17 cellular contexts compared by ENCODE assay signal in genomic region chr15:68581725-68582124, GRCh38. TPM values are rescaled to one million over a fixed set of nuclear protein-coding genes. Genes with fewer than 3 reads are reported as not detected.
DNase-seq lines count a peak whose midpoint lies in the region; ATAC-seq and TF ChIP-seq lines count a peak whose summit lies in the region.
"Had no signal": no experiment of that assay in that cellular context is flagged by ENCODE, and none has a peak within 500 bp of the region (broad histone marks: within the 10 kb centered on the region; RNA-seq: fewer than 3 reads in every experiment).

No MANE protein-coding gene starts in this region.

- no peak overlapping the region for H2AK5ac ChIP-seq in IMR-90 (ENCODE audit: low read depth, low read length)

- CTCF ChIA-PET in IMR-90 (lab: Yijun Ruan, JAX) (interaction anchor here (1.2 kb wide), 1 partner anchor 92 kb away, joined by 3 read pairs; no protein-coding TSS in a partner anchor), OCI-LY7 (lab: Charles Lee; ENCODE audit: unreplicated experiment) (interaction anchor here (0.6 kb wide), 1 partner anchor 42 kb away, joined by 3 read pairs; no protein-coding TSS in a partner anchor)

- H3K79me1 ChIP-seq in IMR-90 (ENCODE audit: low read depth in 1 of 2, low read length in 2 of 2), result peaks cover 23 to 73% of the 10 kb centered on the region in 2 experiments

- H4K20me1 ChIP-seq in IMR-90 (ENCODE audit: insufficient read depth, low read length) (no peaks in the 10 kb centered on the region), OCI-LY7 (ENCODE audit: insufficient read depth, low read length) (no peaks in the 10 kb centered on the region)

- no peaks in the 10 kb centered on the region for H3K9me3 ChIP-seq in IMR-90 (ENCODE audit: control insufficient read depth, insufficient read depth, low read length)
- H3K9me3 ChIP-seq in OCI-LY7 (ENCODE audit: low read length), result no peaks in the 10 kb centered on the region
- no peaks in the 10 kb centered on the region for H3K9me3 ChIP-seq in spleen
- H3K9me3 ChIP-seq: neutrophil, Peyer's patch, suprapubic skin had no signal

- no peak overlapping the region; the same call in 1 of the 2 replicates for H4K91ac ChIP-seq in IMR-90 (ENCODE audit: insufficient read depth, low read depth, low read length)

- H3K56ac ChIP-seq in IMR-90 (ENCODE audit: extremely low read depth, insufficient read depth, low read length), result no peak overlapping the region

- H3K4me3 ChIP-seq in IMR-90 (ENCODE audit: insufficient read depth, low read depth, low read length) (no peak overlapping the region), OCI-LY7 (ENCODE audit: low read depth, low read length, poor library complexity, severe bottlenecking) (peak overlapping the region; percentile 77), spleen (no peak overlapping the region)
- H3K4me3 ChIP-seq: Peyer's patch, suprapubic skin had no signal

- H2AFZ ChIP-seq in IMR-90 (replicated peaks; ENCODE audit: low read length, poor library complexity) (peak overlapping the region; percentile 2), OCI-LY7 (ENCODE audit: low read length) (no peak overlapping the region)

- ATAC-seq in IMR-90 (ENCODE audit: low read depth) (no peak), omental fat pad (ENCODE audit: low FRiP score) (no peak)
- ATAC-seq: activated T-cell treated with anti-CD3 and anti-CD28 coated beads, Interleukin-2, amount 50 U/mL, for 4 hours had no signal

- H3K14ac ChIP-seq in IMR-90 (replicated peaks; ENCODE audit: low read depth, low read length), result 0 out of 2 replicates have a peak overlapping the region, but pooled peaks have one; percentile 48

- peak overlapping the region; percentile 25; the same call in 1 of the 2 replicates for H2BK120ac ChIP-seq in IMR-90 (ENCODE audit: low read depth, low read length)

- TF ChIP-seq CTCF in IMR-90 (conservative IDR thresholded peaks at IDR 0.05; ENCODE audit: low read depth, low read length), result no peak
- no peak for TF ChIP-seq CTCF in OCI-LY7 (conservative IDR thresholded peaks at IDR 0.05; ENCODE audit: low read length)
- no peak for TF ChIP-seq CTCF in glutamatergic neuron (IDR thresholded peaks at IDR 0.05; ENCODE audit: partially characterized antibody, unreplicated experiment)
- no peak for TF ChIP-seq CTCF in spleen (IDR thresholded peaks at IDR 0.05 in 8 of 11, conservative IDR thresholded peaks at IDR 0.05 in 3 of 11)
- no peak for TF ChIP-seq CTCF in omental fat pad (IDR thresholded peaks at IDR 0.05)

- dilution Hi-C loops in IMR-90 (cut with HindIII; ENCODE audit: low sequenced_read_pairs, unreplicated experiment), result no loop called here

- peak overlapping the region in 1 of 2 experiments; percentile 14; a peak in 2 of 4 replicates for H4K8ac ChIP-seq in IMR-90 (ENCODE audit: low read depth in 2 of 2, low read length in 2 of 2)

- TF ChIP-seq POLR2A in IMR-90 (IDR thresholded peaks at IDR 0.05; ENCODE audit: low read depth, low read length), result no peak
- no peak for TF ChIP-seq POLR2A in spleen (IDR thresholded peaks at IDR 0.05)

- H3K4ac ChIP-seq in IMR-90 (ENCODE audit: low read depth, low read length), result peak overlapping the region; percentile 44; the same call in 1 of the 2 replicates

- no TSS peak for BruUV-seq in IMR-90 (replicated peaks; lab: Mats Ljungman, UMichigan)
- BruUV-seq in OCI-LY7 (replicated peaks; lab: Mats Ljungman, UMichigan), result no TSS peak

- intact Hi-C loops in IMR-90 (cut with micrococcal nuclease) (no loop called here), OCI-LY7 (cut with micrococcal nuclease; ENCODE audit: unreplicated experiment) (no loop called here), spleen (cut with DNase I; ENCODE audit: low total_unique reads) (no loop called here)

- no peaks in the 10 kb centered on the region for H3K27me3 ChIP-seq in IMR-90 (ENCODE audit: control insufficient read depth, insufficient read depth, low read length)
- peaks cover 0 to 46% (median 28%) of the 10 kb centered on the region in 7 donors for H3K27me3 ChIP-seq in spleen (replicated peaks in 1 of 7)
- H3K27me3 ChIP-seq: suprapubic skin had no signal

- H3K18ac ChIP-seq in IMR-90 (ENCODE audit: low read depth, low read length), result no peak overlapping the region

- peak overlapping the region; percentile 29 for H2AK9ac ChIP-seq in IMR-90 (replicated peaks; ENCODE audit: low read depth, low read length, poor library complexity)

- H3K9me3 Mint-ChIP-seq in glutamatergic neuron (ENCODE audit: unreplicated experiment), result peaks cover 6% of the 10 kb centered on the region
- H3K9me3 Mint-ChIP-seq: activated T-cell treated with anti-CD3 and anti-CD28 coated beads, Interleukin-2, amount 50 U/mL, for 4 hours had no signal

- peaks cover 25% of the 10 kb centered on the region for H3K9me1 ChIP-seq in IMR-90 (ENCODE audit: insufficient read depth, low read length)

- H3K36me3 ChIP-seq in IMR-90 (ENCODE audit: control insufficient read depth, insufficient read depth, low read length), result no peaks in the 10 kb centered on the region
- no peaks in the 10 kb centered on the region; the same call in 1 of the 2 replicates for H3K36me3 ChIP-seq in OCI-LY7 (ENCODE audit: insufficient read depth, low read length)
- H3K36me3 ChIP-seq in spleen, result no peaks in the 10 kb centered on the region
- H3K36me3 ChIP-seq: neutrophil, Peyer's patch, suprapubic skin had no signal

- H2BK20ac ChIP-seq in IMR-90 (ENCODE audit: low read depth, low read length), result 0 out of 2 replicates have a peak overlapping the region, but pooled peaks have one; percentile 22

- WGBS in IMR-90 (ENCODE audit: extremely low coverage in 2 of 2, insufficient read length in 1 of 2), 2 experiments, result no CpG with 5 or more reads among the region's 5 CpGs
- 70 to 78% (median 72%) methylated on average over 5 of the region's 5 CpGs for WGBS in spleen, 5 donors

- no peak overlapping the region for H3K9ac ChIP-seq in IMR-90 (ENCODE audit: low read depth, low read length)

- H3K27ac Mint-ChIP-seq in glutamatergic neuron (ENCODE audit: unreplicated experiment), result no peak overlapping the region
- H3K27ac Mint-ChIP-seq: activated naive CD8-positive, alpha-beta T cell had no signal

- H2BK15ac ChIP-seq in IMR-90 (ENCODE audit: low read depth, low read length), result no peak overlapping the region

- no peak overlapping the region for H3K4me2 ChIP-seq in IMR-90 (ENCODE audit: low read depth, low read length)
- peak overlapping the region; percentile 85 for H3K4me2 ChIP-seq in OCI-LY7 (ENCODE audit: low read length)

- H3K4me1 ChIP-seq in IMR-90 (ENCODE audit: control insufficient read depth, insufficient read depth, low read length), result peaks cover 17% of the 10 kb centered on the region
- H3K4me1 ChIP-seq in OCI-LY7 (ENCODE audit: insufficient read depth, low read length, poor library complexity, severe bottlenecking), result peaks cover 88% of the 10 kb centered on the region
- peaks cover 4 to 60% (median 32%) of the 10 kb centered on the region in 6 donors for H3K4me1 ChIP-seq in spleen

- no peaks in the 10 kb centered on the region for H3K36me3 Mint-ChIP-seq in glutamatergic neuron (ENCODE audit: unreplicated experiment)
- H3K36me3 Mint-ChIP-seq: activated naive CD8-positive, alpha-beta T cell had no signal

- H2BK5ac ChIP-seq in IMR-90 (ENCODE audit: low read depth, low read length, poor library complexity, severe bottlenecking), result no peak overlapping the region

- peaks cover 18% of the 10 kb centered on the region for H3K27me3 Mint-ChIP-seq in glutamatergic neuron (ENCODE audit: unreplicated experiment)

- TF ChIP-seq RAD21 in IMR-90 (IDR thresholded peaks at IDR 0.05; ENCODE audit: low read length), result no peak

- H4K5ac ChIP-seq in IMR-90 (ENCODE audit: low read depth, low read length), result no peak overlapping the region

- H3K23ac ChIP-seq in IMR-90 (ENCODE audit: low read depth, low read length), result peak overlapping the region; percentile 69; the same call in 1 of the 2 replicates

- H3K4me1 Mint-ChIP-seq in glutamatergic neuron (ENCODE audit: low read depth, unreplicated experiment), result peaks cover 14% of the 10 kb centered on the region

- DNase-seq in IMR-90 (no peak), OCI-LY7 (ENCODE audit: low spot score) (peak; percentile 38), glutamatergic neuron (peak; percentile 7), spleen (peak; percentile 27), NCI-H2171 (lab: John Stamatoyannopoulos, UW) (no peak), RPMI8226 (no peak), omental fat pad (ENCODE audit: low spot score) (no peak)
- DNase-seq: activated T-cell treated with anti-CD3 and anti-CD28 coated beads, Interleukin-2, amount 50 U/mL, for 4 hours; effector CD4-positive, alpha-beta T cell; kidney; midbrain; NCI-H2029; stimulated activated CD4-positive, alpha-beta T cell treated with anti-CD3 and anti-CD28 coated beads, Interleukin-4, amount 100 ng/mL, for 1 hour had no signal

- H3K9me2 ChIP-seq in OCI-LY7 (ENCODE audit: insufficient read depth, low read length), result no peaks in the 10 kb centered on the region

- H3K4me3 Mint-ChIP-seq in glutamatergic neuron (ENCODE audit: unreplicated experiment), result no peak overlapping the region
- H3K4me3 Mint-ChIP-seq: activated naive CD8-positive, alpha-beta T cell; activated T-cell treated with anti-CD3 and anti-CD28 coated beads, Interleukin-2, amount 50 U/mL, for 4 hours had no signal

- H3K79me2 ChIP-seq in OCI-LY7 (ENCODE audit: insufficient read depth, low read depth, low read length), result peaks cover 46% of the 10 kb centered on the region; the same call in 1 of the 2 replicates

- POLR2A ChIA-PET in IMR-90 (lab: Charles Lee; ENCODE audit: unreplicated experiment), result no interaction called here
- POLR2A ChIA-PET in OCI-LY7 (lab: Charles Lee), result interaction anchor here (1.1 to 1.3 kb wide), 4 partner anchors 10 to 46 kb away, joined by 3 to 5 read pairs (median 4); no protein-coding TSS in a partner anchor

- in situ Hi-C loops in IMR-90 (cut with MboI; ENCODE audit: low sequenced_read_pairs), result no loop called here

- H3K27ac ChIP-seq in IMR-90 (ENCODE audit: insufficient read depth, low read length), result no peak overlapping the region
- peak overlapping the region; percentile 72 for H3K27ac ChIP-seq in OCI-LY7 (ENCODE audit: low read depth, low read length, poor library complexity, severe bottlenecking)
- peak overlapping the region in 1 of 8 donors; percentile 21 for H3K27ac ChIP-seq in spleen
- H3K27ac ChIP-seq: neutrophil, Peyer's patch, suprapubic skin had no signal

TF ChIP-seq in IMR-90, 13 proteins besides CTCF, POLR2A, EP300 and RAD21 (continues in another document):
- TF ChIP-seq NFE2L2 (IDR thresholded peaks at IDR 0.05; ENCODE audit: low read depth, low read length) (no peak), RFX5 (IDR thresholded peaks at IDR 0.05; ENCODE audit: low read depth, low read length) (no peak), MXI1 (IDR thresholded peaks at IDR 0.05; ENCODE audit: borderline replicate concordance, low read depth, low read length) (no peak)

RNA-seq across cellular contexts. Expression of gene CORO2B, which starts 2.9 kb away (rescaled TPM):
- total RNA-seq in IMR-90 (2012; rRNA removed), result 9.3 and 9.7 TPM in 2 replicates
- polyA plus RNA-seq in IMR-90 (2012; rRNA removed), result 39.3 and 43.2 TPM in 2 replicates
- 29.1 and 32.4 TPM in 2 replicates for polyA plus RNA-seq in IMR-90 (2012; cell fraction: cytosol; rRNA removed)
- polyA plus RNA-seq in IMR-90 (2012; cell fraction: nucleus; rRNA removed; ENCODE audit: low replicate concordance), result 24.4 and 27.5 TPM in 2 replicates
- total RNA-seq in OCI-LY7 (2014; rRNA removed; shearing (Covaris generic)), result 11.3 and 12.5 TPM in 2 replicates
- 7.4 and 10.5 TPM in 2 replicates for total RNA-seq in OCI-LY7 (2022)
- 16.3 TPM for total RNA-seq in glutamatergic neuron (ENCODE audit: unreplicated experiment)
- 1 to 10 TPM; 1.5 to 8.8 (median 4.5) TPM for total RNA-seq in spleen
- 1 to 10 TPM in 2 of 3 donors, under 1 TPM in 1; 0.93 to 2.4 (median 1.2) TPM for polyA plus RNA-seq in spleen
- total RNA-seq in omental fat pad, result 10 to 100 TPM in 3 of 4 donors, 1 to 10 TPM in 1; 4.7 to 18.8 (median 13.7) TPM

Comparison
In these comparisons a context has a peak if more than half of its experiments do, and no peak if none do; other contexts are left out.
1. DNase-seq: peak in OCI-LY7 (single experiment), glutamatergic neuron (single experiment) and spleen (single experiment); none in IMR-90 (single experiment), NCI-H2171 (single experiment), RPMI8226 (single experiment) and omental fat pad (single experiment).